Comparison of ENCODE assay signal across 8 cellular contexts in the genomic region with DNA sequence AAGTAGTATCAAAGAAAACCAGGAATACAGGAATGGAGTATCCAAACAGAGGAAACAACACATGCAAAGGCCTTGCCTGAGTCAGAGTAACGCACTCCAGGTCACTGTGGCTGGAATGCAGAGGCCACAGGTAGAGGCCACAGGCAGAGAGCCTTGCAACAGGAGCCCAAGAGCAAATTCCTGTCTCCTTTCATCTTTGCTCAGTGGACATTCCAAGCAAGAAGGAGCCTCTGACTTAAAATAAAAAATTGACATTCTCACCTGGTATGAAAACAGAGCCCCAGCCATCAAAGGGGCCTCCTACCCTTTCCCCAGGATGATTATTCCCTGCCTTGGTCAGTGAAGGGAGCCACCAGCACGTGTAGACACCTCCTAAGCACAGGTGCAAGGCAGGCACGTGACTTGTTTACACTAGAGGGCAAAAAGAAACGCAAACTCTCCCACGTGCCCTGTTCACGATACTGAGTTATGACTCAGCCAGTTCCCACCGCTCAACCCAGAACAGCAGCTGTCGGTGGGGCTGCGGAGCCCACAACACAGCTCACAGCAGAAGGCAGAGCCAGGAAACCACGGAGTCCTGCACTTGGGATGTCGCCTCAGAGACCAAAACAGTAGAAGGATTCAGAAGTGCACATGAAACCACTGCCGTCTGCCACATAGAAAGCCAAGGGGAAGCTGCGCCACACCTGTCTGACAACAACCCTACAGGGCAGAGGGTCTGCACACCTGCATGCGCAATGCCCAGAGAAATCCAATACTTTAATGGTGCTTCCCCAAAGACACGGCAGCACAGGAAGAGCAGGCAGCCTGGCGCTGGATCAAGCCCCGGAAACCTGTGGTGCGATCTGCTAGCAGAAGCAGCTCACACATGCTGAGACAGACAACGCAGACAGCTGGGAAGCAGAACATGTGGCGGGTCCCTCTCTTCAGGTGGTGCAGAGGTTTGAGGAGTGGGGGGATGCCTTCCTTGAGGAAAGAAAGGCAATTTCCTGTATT. TPM values are rescaled to one million over a fixed set of nuclear protein-coding genes. Genes with fewer than 3 reads are reported as not detected.
DNase-seq lines count a peak whose midpoint lies in the region.

No MANE protein-coding gene starts in this region.

- H3K9me2 ChIP-seq in GM23248 (ENCODE audit: insufficient read depth): no peaks in the 10 kb centered on the region

- H3F3A ChIP-seq in GM23248 (ENCODE audit: insufficient read depth): peaks cover 68% of the 10 kb centered on the region

- H4K20me1 ChIP-seq in GM23248 (ENCODE audit: insufficient read depth): no peaks in the 10 kb centered on the region

- H3K4me3 ChIP-seq in GM23248: no peak overlapping the region

- peaks cover 74% of the 10 kb centered on the region for H3K4me1 ChIP-seq in GM23248 (ENCODE audit: insufficient read depth)

- DNase-seq in ELF-1 (ENCODE audit: low read depth, low spot score) (peak; percentile 90), GM23248 (peak; percentile 52), LHCN-M2 (ENCODE audit: low read depth) (peak; percentile 98), SW 1271 (lab: John Stamatoyannopoulos, UW) (peak; percentile 23 to 47), amniotic epithelial cell (ENCODE audit: low read depth) (peak; percentile 94), iPS-NIHi11 (ENCODE audit: low spot score) (peak; percentile 53), DMS114 treated with DMSO at 0.1 percent for 48 hours (lab: John Stamatoyannopoulos, UW; ENCODE audit: unreplicated experiment) (no peak)
- peak; percentile 30 to 48 for DNase-seq in stimulated activated CD4-positive, alpha-beta T cell treated with anti-CD3 and anti-CD28 coated beads, Interleukin-2, amount 100 ng/mL, for 24 hours

- H3K79me2 ChIP-seq in GM23248 (ENCODE audit: insufficient read depth): peaks cover 75% of the 10 kb centered on the region

- 65 to 68% methylated on average over 20 of the region's 20 CpGs for WGBS in GM23248 (ENCODE audit: low coverage in 1 of 2, low lambda C conversion rate in 2 of 2, missing lambda C conversion rate in 2 of 2), 2 experiments

- H2AFZ ChIP-seq in GM23248: no peak overlapping the region

- H3K9ac ChIP-seq in GM23248: no peak overlapping the region

- H3K27ac ChIP-seq in GM23248: peak overlapping the region; percentile 86; the same call in 1 of the 2 replicates

- H3K36me3 ChIP-seq in GM23248 (ENCODE audit: low read depth): peaks cover 5% of the 10 kb centered on the region; the same call in 1 of the 2 replicates

- H3K9me3 ChIP-seq in GM23248 (ENCODE audit: low read depth): no peaks in the 10 kb centered on the region

- no peaks in the 10 kb centered on the region for H3K27me3 ChIP-seq in GM23248 (replicated peaks; ENCODE audit: insufficient read depth)

- H3K4me2 ChIP-seq in GM23248 (ENCODE audit: unreplicated experiment): no peak overlapping the region

- in situ Hi-C loops in GM23248 (cut with MboI): no loop called here

RNA-seq across cellular contexts. Expression of gene ITGB5, which starts 52.1 kb away (rescaled TPM):
- total RNA-seq in GM23248 (2014; rRNA removed; shearing (Covaris generic)): 383 and 523 TPM in 2 replicates
- polyA plus RNA-seq in GM23248 (2016; fragmentation: Nextera tagmentation; extraction: Ambion mirVana): 33.9 and 39.4 TPM in 2 replicates
- total RNA-seq in LHCN-M2 (2014; rRNA removed): 173 and 224 TPM in 2 replicates
- polyA plus RNA-seq in LHCN-M2 (2012): 367 TPM
